10 cellular contexts compared by ENCODE assay signal in genomic region chr2:233124449-233125080, GRCh38.
DNase-seq lines count a peak whose midpoint lies in the region; ATAC-seq, FAIRE-seq and TF ChIP-seq lines count a peak whose summit lies in the region.
"Had no signal": no experiment of that assay in that cellular context is flagged by ENCODE, and none has a peak within 500 bp of the region (broad histone marks: within the 10 kb centered on the region; RNA-seq: fewer than 3 reads in every experiment).

No MANE protein-coding gene starts in this region.

- no peaks in the 10 kb centered on the region for H3K27me3 Mint-ChIP-seq in IgD-negative memory B cell

- TF ChIP-seq CTCF in spleen (IDR thresholded peaks at IDR 0.05 in 8 of 11, conservative IDR thresholded peaks at IDR 0.05 in 3 of 11) = no peak

- peaks cover 0 to 3% (median 0%) of the 10 kb centered on the region in 3 donors for H3K9me3 Mint-ChIP-seq in IgD-negative memory B cell

- peaks cover 7 to 71% (median 33%) of the 10 kb centered on the region in 6 donors for H3K4me1 ChIP-seq in spleen

- H3K36me3 ChIP-seq in H7 (replicated peaks; ENCODE audit: control insufficient read depth, insufficient read depth, low read length) (no peaks in the 10 kb centered on the region), spleen (peaks cover 4 to 99% (median 73%) of the 10 kb centered on the region in 6 donors)
- H3K36me3 ChIP-seq: SJSA1 had no signal

- no peak for TF ChIP-seq POLR2A in spleen (IDR thresholded peaks at IDR 0.05)

- intact Hi-C loops in spleen (cut with DNase I; ENCODE audit: low total_unique reads) = loop anchor here (10.0 kb wide), 1 partner anchor 60 kb away; the partner anchor contains the start of gene INPP5D

- peak overlapping the region in 7 of 8 donors; percentile 8 to 86 (median 69) for H3K27ac ChIP-seq in spleen
- H3K27ac ChIP-seq: SJSA1 had no signal

- H3K4me3 ChIP-seq in H7 (ENCODE audit: insufficient read depth, low read depth, low read length) (no peak overlapping the region), spleen (no peak overlapping the region)
- H3K4me3 ChIP-seq: SJSA1 had no signal

- peaks cover 23 to 33% (median 26%) of the 10 kb centered on the region in 3 donors for H3K4me1 Mint-ChIP-seq in IgD-negative memory B cell

- DNase-seq in H7 (peak; percentile 29), spleen (peak; percentile 92), COLO829 (ENCODE audit: low spot score) (no peak), NCI-H2227 (lab: John Stamatoyannopoulos, UW; ENCODE audit: unreplicated experiment) (no peak), urothelium cell line (ENCODE audit: low spot score) (no peak)
- DNase-seq: activated naive CD4-positive, alpha-beta T cell treated with anti-CD3 and anti-CD28 coated beads, Interleukin-2, amount 50 U/mL, for 16 hours had no signal

- peaks cover 1% of the 10 kb centered on the region for H3K36me3 Mint-ChIP-seq in IgD-negative memory B cell

- peak overlapping the region; percentile 95 to 99 (median 95) for H3K27ac Mint-ChIP-seq in IgD-negative memory B cell

- peaks cover 0 to 4% (median 0%) of the 10 kb centered on the region in 8 donors for H3K9me3 ChIP-seq in spleen
- H3K9me3 ChIP-seq: neutrophil, SJSA1 had no signal

- peak; percentile 89 for ATAC-seq in GM18909 (IDR thresholded peaks at IDR 0.05; ENCODE audit: poor library complexity, unreplicated experiment)

- 53 to 81% (median 69%) methylated on average over 16 to 19 of the region's 19 CpGs for WGBS in spleen, 5 donors

- H3K4me3 Mint-ChIP-seq in IgD-negative memory B cell = peak overlapping the region; percentile 66 to 94 (median 84)

- H3K27me3 ChIP-seq in H7 (ENCODE audit: control insufficient read depth, insufficient read depth, low read length) = no peaks in the 10 kb centered on the region
- H3K27me3 ChIP-seq in spleen (replicated peaks in 1 of 7) = no peaks in the 10 kb centered on the region
- H3K27me3 ChIP-seq: neutrophil, SJSA1 had no signal

- FAIRE-seq in urothelium cell line (lab: Jason Lieb, UNC) = no peak

Comparison
In these comparisons a context has a peak if more than half of its experiments do, and no peak if none do; other contexts are left out.
1. DNase-seq: peak in H7 (single experiment) and spleen (single experiment); none in COLO829 (single experiment), NCI-H2227 (single experiment) and urothelium cell line (single experiment).